Comparison of ENCODE assay signal across 12 cellular contexts in genomic region chr7:127158659-127159058, GRCh38.
DNase-seq lines count a peak whose midpoint lies in the region; ATAC-seq, FAIRE-seq and TF ChIP-seq lines count a peak whose summit lies in the region.
"Had no signal": no experiment of that assay in that cellular context is flagged by ENCODE, and none has a peak within 500 bp of the region (broad histone marks: within the 10 kb centered on the region; RNA-seq: fewer than 3 reads in every experiment).

No MANE protein-coding gene starts in this region.

- ATAC-seq in GM18861 (IDR thresholded peaks at IDR 0.05; ENCODE audit: unreplicated experiment) (no peak), GM21825 (IDR thresholded peaks at IDR 0.05; ENCODE audit: unreplicated experiment) (no peak)

- TF ChIP-seq POLR2A in H54 (IDR thresholded peaks at IDR 0.05; ENCODE audit: low read depth, low read length): no peak
- TF ChIP-seq POLR2A in lower leg skin (IDR thresholded peaks at IDR 0.05): no peak

- TF ChIP-seq CTCF in GM12874 (IDR thresholded peaks at IDR 0.05; ENCODE audit: insufficient read depth, low read depth, low read length): peak; percentile 61
- TF ChIP-seq CTCF in lower leg skin (IDR thresholded peaks at IDR 0.05): no peak

- peak; percentile 5 for DNase-seq in H54 (ENCODE audit: insufficient read length, low spot score)
- DNase-seq in NCI-H69 (lab: John Stamatoyannopoulos, UW): peak; percentile 55
- DNase-seq in kidney tubule cell (ENCODE audit: low spot score): peak; percentile 6
- no peak for DNase-seq in posterior vena cava (ENCODE audit: low spot score)
- DNase-seq in lower leg skin (ENCODE audit: low spot score in 2 of 2): no peak
- DNase-seq: activated effector memory CD4-positive, alpha-beta T cell treated with Interleukin-2 at 50 U/mL for 16 hours had no signal

- no peak for FAIRE-seq in H54 (lab: Jason Lieb, UNC)
- FAIRE-seq: endothelial cell of umbilical vein, HTR-8/SVneo had no signal

- intact Hi-C loops in posterior vena cava (cut with DNase I) (no loop called here), lower leg skin (cut with DNase I; ENCODE audit: low total_unique reads) (no loop called here)

- 67% methylated on average over 3 of the region's 3 CpGs for WGBS in lower leg skin, 2 donors

- H3K4me3 ChIP-seq in lower leg skin (ENCODE audit: low read depth, poor library complexity, severe bottlenecking): no peak overlapping the region
- H3K4me3 ChIP-seq: SJCRH30 had no signal

Comparison
In these comparisons a context has a peak if more than half of its experiments do, and no peak if none do; other contexts are left out.
1. DNase-seq: peak in H54 (single experiment), NCI-H69 (single experiment) and kidney tubule cell (single experiment); none in posterior vena cava (single experiment) and lower leg skin (0 of 2).